In genomic region chr10:68105820-68106219, GRCh38 we compare ENCODE assay signal across 1 cellular context.
TF ChIP-seq lines count a peak whose summit lies in the region.

No MANE protein-coding gene starts in this region.

TF ChIP-seq in HEK293, 187 proteins besides CTCF, POLR2A, EP300 and RAD21 (continued from another document and continues in another):
- TF ChIP-seq ZNF18 (tag by site-specific recombination; IDR thresholded peaks at IDR 0.05) (no peak), ZNF571 (tag by site-specific recombination; IDR thresholded peaks at IDR 0.05) (no peak), YY2 (tag by site-specific recombination; IDR thresholded peaks at IDR 0.05) (no peak), ZNF555 (tag by site-specific recombination; conservative IDR thresholded peaks at IDR 0.05) (no peak), ZNF214 (tag by site-specific recombination; IDR thresholded peaks at IDR 0.05; ENCODE audit: borderline replicate concordance) (no peak), ZNF324 (tag by site-specific recombination; IDR thresholded peaks at IDR 0.05) (no peak), ZNF513 (tag by site-specific recombination; IDR thresholded peaks at IDR 0.05) (no peak), ZNF558 (tag by site-specific recombination; IDR thresholded peaks at IDR 0.05) (peak; percentile 95), ZBTB44 (tag by site-specific recombination; IDR thresholded peaks at IDR 0.05) (peak; percentile 53; the same call in 1 of the 2 replicates), ZNF518A (tag by site-specific recombination; conservative IDR thresholded peaks at IDR 0.05; ENCODE audit: low read depth) (no peak), ZNF416 (tag by site-specific recombination; IDR thresholded peaks at IDR 0.05) (no peak), ZNF248 (tag by site-specific recombination; IDR thresholded peaks at IDR 0.05) (no peak), ZNF843 (tag by site-specific recombination; IDR thresholded peaks at IDR 0.05) (0 out of 2 replicates have a peak, but pooled peaks have one; percentile 53), ZNF548 (tag by site-specific recombination; IDR thresholded peaks at IDR 0.05) (no peak), SCRT2 (tag by site-specific recombination; IDR thresholded peaks at IDR 0.05) (no peak), GLI4 (tag by site-specific recombination; IDR thresholded peaks at IDR 0.05) (no peak), KLF8 (tag by site-specific recombination; IDR thresholded peaks at IDR 0.05) (no peak), FEZF1 (tag by site-specific recombination; IDR thresholded peaks at IDR 0.05) (peak; percentile 93), RBAK (tag by site-specific recombination; IDR thresholded peaks at IDR 0.05) (no peak), ZNF624 (tag by site-specific recombination; IDR thresholded peaks at IDR 0.05) (no peak), ZNF391 (tag by site-specific recombination; IDR thresholded peaks at IDR 0.05; ENCODE audit: borderline replicate concordance, low read depth) (no peak), ZNF544 (tag by site-specific recombination; IDR thresholded peaks at IDR 0.05) (no peak), ZBTB48 (tag by site-specific recombination; IDR thresholded peaks at IDR 0.05) (no peak; the same call in 1 of the 2 replicates), ZNF677 (tag by site-specific recombination; IDR thresholded peaks at IDR 0.05) (no peak), ZNF654 (tag by site-specific recombination; IDR thresholded peaks at IDR 0.05; ENCODE audit: low read depth) (no peak), ZIC2 (tag by site-specific recombination; IDR thresholded peaks at IDR 0.05) (no peak), ZBTB26 (tag by site-specific recombination; optimal IDR thresholded peaks at IDR 0.05) (no peak), PATZ1 (tag by site-specific recombination; IDR thresholded peaks at IDR 0.05) (peak; percentile 65), ZBTB17 (tag by site-specific recombination; IDR thresholded peaks at IDR 0.05) (peak; percentile 89), GLIS2 (tag by site-specific recombination; IDR thresholded peaks at IDR 0.05) (no peak), ZSCAN30 (tag by site-specific recombination; IDR thresholded peaks at IDR 0.05) (peak; percentile 35; the same call in 1 of the 2 replicates), ZNF76 (tag by site-specific recombination; IDR thresholded peaks at IDR 0.05; ENCODE audit: borderline replicate concordance, low read depth) (no peak), ZNF473 (tag by site-specific recombination; IDR thresholded peaks at IDR 0.05) (no peak), PRDM4 (tag by site-specific recombination; IDR thresholded peaks at IDR 0.05) (no peak), ZFHX2 (tag by site-specific recombination; conservative IDR thresholded peaks at IDR 0.05) (no peak), ZNF600 (tag by site-specific recombination; IDR thresholded peaks at IDR 0.05) (peak; percentile 94), ZNF704 (tag by site-specific recombination; IDR thresholded peaks at IDR 0.05) (no peak), ZSCAN4 (tag by site-specific recombination; IDR thresholded peaks at IDR 0.05) (no peak), ZXDB (tag by site-specific recombination; IDR thresholded peaks at IDR 0.05) (peak; percentile 51), ZNF302 (tag by site-specific recombination; IDR thresholded peaks at IDR 0.05; ENCODE audit: low read depth) (no peak), INSM2 (tag by site-specific recombination; IDR thresholded peaks at IDR 0.05) (peak; percentile 73; the same call in 1 of the 2 replicates), ZNF514 (tag by site-specific recombination; IDR thresholded peaks at IDR 0.05) (no peak), ZNF629 (tag by site-specific recombination; IDR thresholded peaks at IDR 0.05) (no peak), ZNF335 (tag by site-specific recombination; conservative IDR thresholded peaks at IDR 0.05) (no peak)
